In genomic region chr17:63930951-63931575, GRCh38 we compare ENCODE assay signal across 9 cellular contexts. TPM values are rescaled to one million over a fixed set of nuclear protein-coding genes. Genes with fewer than 3 reads are reported as not detected.
A peak's percentile ranks its signal among the peaks of the same experiment; 100 is the strongest.
DNase-seq lines count a peak whose midpoint lies in the region; ATAC-seq and TF ChIP-seq lines count a peak whose summit lies in the region.
"Had no signal": no experiment of that assay in that cellular context is flagged by ENCODE, and none has a peak within 500 bp of the region (broad histone marks: within the 10 kb centered on the region; RNA-seq: fewer than 3 reads in every experiment).

No MANE protein-coding gene starts in this region.

- H3K4me3 ChIP-seq in OCI-LY7 (ENCODE audit: low read depth, low read length, poor library complexity, severe bottlenecking), result peak overlapping the region; percentile 98
- H3K4me3 ChIP-seq in lung, result no peak overlapping the region
- H3K4me3 ChIP-seq in stomach, result peak overlapping the region in 1 of 4 donors; percentile 46
- H3K4me3 ChIP-seq in GM23248, result no peak overlapping the region

- H3K9ac ChIP-seq in GM23248, result no peak overlapping the region

- TF ChIP-seq POLR2A in stomach (IDR thresholded peaks at IDR 0.05), result no peak

- no peaks in the 10 kb centered on the region for H3K9me2 ChIP-seq in OCI-LY7 (ENCODE audit: insufficient read depth, low read length)
- H3K9me2 ChIP-seq in GM23248 (ENCODE audit: insufficient read depth), result no peaks in the 10 kb centered on the region

- peaks cover 73% of the 10 kb centered on the region for H3K4me1 ChIP-seq in OCI-LY7 (ENCODE audit: insufficient read depth, low read length, poor library complexity, severe bottlenecking)
- H3K4me1 ChIP-seq in lung (ENCODE audit: control insufficient read depth in 2 of 2, insufficient read depth in 2 of 2, low read length in 2 of 2), result peaks cover 0 to 3% of the 10 kb centered on the region in 2 donors
- peaks cover 0 to 21% (median 0%) of the 10 kb centered on the region in 4 donors for H3K4me1 ChIP-seq in stomach
- no peaks in the 10 kb centered on the region for H3K4me1 ChIP-seq in GM23248 (ENCODE audit: insufficient read depth)

- H3K27me3 Mint-ChIP-seq in activated naive CD4-positive, alpha-beta T cell treated with anti-CD3 and anti-CD28 coated beads, Interleukin-2, amount 10 ng/mL, durations not matched to agents 7 days and 5 days, result peaks cover 35% of the 10 kb centered on the region

- H3K79me2 ChIP-seq in OCI-LY7 (ENCODE audit: insufficient read depth, low read depth, low read length) (peaks cover 50% of the 10 kb centered on the region), GM23248 (ENCODE audit: insufficient read depth) (no peaks in the 10 kb centered on the region)

- H3K4me2 ChIP-seq in OCI-LY7 (ENCODE audit: low read length), result peak overlapping the region; percentile 95
- H3K4me2 ChIP-seq in GM23248 (ENCODE audit: unreplicated experiment), result no peak overlapping the region

- peak; percentile 83 for DNase-seq in OCI-LY7 (ENCODE audit: low spot score)
- peak; percentile 82 for DNase-seq in activated naive CD4-positive, alpha-beta T cell treated with anti-CD3 and anti-CD28 coated beads, Interleukin-2, amount 10 ng/mL, durations not matched to agents 7 days and 5 days
- DNase-seq in lung (ENCODE audit: low spot score), result peak; percentile 38
- peak; percentile 56 for DNase-seq in stomach
- DNase-seq in NCI-H526 treated with DMSO at 0.1 percent for 48 hours (lab: John Stamatoyannopoulos, UW), result no peak
- no peak for DNase-seq in NCI-H1092 treated with DMSO at 0.1 percent for 48 hours (lab: John Stamatoyannopoulos, UW)
- no peak for DNase-seq in GM23248

- ATAC-seq in GM19455 (IDR thresholded peaks at IDR 0.05; ENCODE audit: unreplicated experiment) (peak; percentile 43), lung (ENCODE audit: insufficient read depth, low FRiP score) (peak; percentile 54)

- no TSS peak for BruUV-seq in OCI-LY7 (replicated peaks; lab: Mats Ljungman, UMichigan)

- H3K27ac ChIP-seq in OCI-LY7 (ENCODE audit: low read depth, low read length, poor library complexity, severe bottlenecking), result peak overlapping the region; percentile 99
- peak overlapping the region in 1 of 2 donors; percentile 42 for H3K27ac ChIP-seq in lung (ENCODE audit: low read depth in 1 of 2, low read length in 1 of 2)
- H3K27ac ChIP-seq in stomach, result peak overlapping the region in 4 of 5 donors; percentile 13 to 60 (median 28)
- H3K27ac ChIP-seq in GM23248, result no peak overlapping the region

- CTCF ChIA-PET in OCI-LY7 (lab: Charles Lee; ENCODE audit: unreplicated experiment), result interaction anchor here (0.6 to 3.3 kb wide), 2 partner anchors 12 to 15 kb away, joined by 3 to 21 read pairs; partner anchors contain the start of gene GH1
- CTCF ChIA-PET in activated naive CD4-positive, alpha-beta T cell treated with anti-CD3 and anti-CD28 coated beads, Interleukin-2, amount 10 ng/mL, durations not matched to agents 7 days and 5 days (lab: Charles Lee), result interaction anchor here (1.0 to 5.9 kb wide), 10 partner anchors 9 to 202 kb away, joined by 3 to 39 read pairs (median 6); partner anchors contain the start of genes CSHL1, GH1 and ICAM2

- H4K20me1 ChIP-seq in OCI-LY7 (ENCODE audit: insufficient read depth, low read length) (peaks cover 17% of the 10 kb centered on the region), GM23248 (ENCODE audit: insufficient read depth) (no peaks in the 10 kb centered on the region)

- H3K4me1 Mint-ChIP-seq in activated naive CD4-positive, alpha-beta T cell treated with anti-CD3 and anti-CD28 coated beads, Interleukin-2, amount 10 ng/mL, durations not matched to agents 7 days and 5 days, result peaks cover 31% of the 10 kb centered on the region

- intact Hi-C loops in OCI-LY7 (cut with micrococcal nuclease; ENCODE audit: unreplicated experiment) (loop anchor here (5.0 kb wide), 2 partner anchors 91 to 234 kb away; partner anchors contain the start of gene ICAM2), stomach (cut with DNase I; ENCODE audit: low total_unique reads) (loop anchor here (10.0 kb wide), 1 partner anchor 94 kb away; the partner anchor contains the start of gene ICAM2)

- H3K27ac Mint-ChIP-seq in activated naive CD4-positive, alpha-beta T cell treated with anti-CD3 and anti-CD28 coated beads, Interleukin-2, amount 10 ng/mL, durations not matched to agents 7 days and 5 days, result peak overlapping the region; percentile 84

- POLR2A ChIA-PET in OCI-LY7 (lab: Charles Lee), result interaction anchor here (0.6 to 2.0 kb wide), 5 partner anchors 9 to 143 kb away, joined by 4 to 12 read pairs (median 4); no protein-coding TSS in a partner anchor

- TF ChIP-seq CTCF in OCI-LY7 (conservative IDR thresholded peaks at IDR 0.05; ENCODE audit: low read length) (no peak), lung (IDR thresholded peaks at IDR 0.05; ENCODE audit: control extremely low read depth, extremely low read depth) (no peak), stomach (IDR thresholded peaks at IDR 0.05) (no peak)

- no peaks in the 10 kb centered on the region for H3K9me3 Mint-ChIP-seq in activated naive CD4-positive, alpha-beta T cell treated with anti-CD3 and anti-CD28 coated beads, Interleukin-2, amount 10 ng/mL, durations not matched to agents 7 days and 5 days

- in situ Hi-C loops in GM23248 (cut with MboI), result no loop called here

- no peaks in the 10 kb centered on the region for H3K27me3 ChIP-seq in lung (ENCODE audit: control insufficient read depth, insufficient read depth)
- peaks cover 0 to 6% (median 0%) of the 10 kb centered on the region in 3 donors for H3K27me3 ChIP-seq in stomach
- peaks cover 12% of the 10 kb centered on the region for H3K27me3 ChIP-seq in GM23248 (replicated peaks; ENCODE audit: insufficient read depth)

- no peak for TF ChIP-seq EP300 in stomach (IDR thresholded peaks at IDR 0.05)

- H3K4me3 Mint-ChIP-seq in activated naive CD4-positive, alpha-beta T cell treated with anti-CD3 and anti-CD28 coated beads, Interleukin-2, amount 10 ng/mL, durations not matched to agents 7 days and 5 days, result peak overlapping the region; percentile 93

- no peaks in the 10 kb centered on the region for H3K9me3 ChIP-seq in OCI-LY7 (ENCODE audit: low read length)
- no peaks in the 10 kb centered on the region for H3K9me3 ChIP-seq in lung (ENCODE audit: control insufficient read depth in 2 of 2, insufficient read depth in 1 of 2, low read length in 1 of 2)
- no peaks in the 10 kb centered on the region for H3K9me3 ChIP-seq in stomach
- H3K9me3 ChIP-seq in GM23248 (ENCODE audit: low read depth), result no peaks in the 10 kb centered on the region

- peaks cover 11% of the 10 kb centered on the region for H3K36me3 Mint-ChIP-seq in activated naive CD4-positive, alpha-beta T cell treated with anti-CD3 and anti-CD28 coated beads, Interleukin-2, amount 10 ng/mL, durations not matched to agents 7 days and 5 days

- H2AFZ ChIP-seq in OCI-LY7 (ENCODE audit: low read length), result no peak overlapping the region
- H2AFZ ChIP-seq in GM23248, result no peak overlapping the region

- H3K36me3 ChIP-seq in OCI-LY7 (ENCODE audit: insufficient read depth, low read length) (peaks cover 55% of the 10 kb centered on the region), lung (ENCODE audit: control insufficient read depth in 2 of 2, insufficient read depth in 2 of 2, low read length in 2 of 2) (no peaks in the 10 kb centered on the region), stomach (no peaks in the 10 kb centered on the region), GM23248 (ENCODE audit: low read depth) (no peaks in the 10 kb centered on the region)

- WGBS in lung, 2 donors, result 32 to 46% methylated on average over 13 to 16 of the region's 16 CpGs
- WGBS in stomach, 5 donors, result 51 to 58% (median 58%) methylated on average over 5 to 16 of the region's 16 CpGs
- 75 to 76% methylated on average over 11 to 16 of the region's 16 CpGs for WGBS in GM23248 (ENCODE audit: low coverage in 1 of 2, low lambda C conversion rate in 2 of 2, missing lambda C conversion rate in 2 of 2), 2 experiments

- H3F3A ChIP-seq in GM23248 (ENCODE audit: insufficient read depth), result no peaks in the 10 kb centered on the region

RNA-seq across cellular contexts. Expression of gene CD79B, which starts 1.1 kb away (rescaled TPM):
- total RNA-seq in OCI-LY7 (2014; rRNA removed; shearing (Covaris generic)), result 743 and 751 TPM in 2 replicates
- total RNA-seq in OCI-LY7 (2022) (457 and 479 TPM in 2 replicates), lung (1 to 10 TPM; 4.4 to 5.6 TPM), stomach (1 to 10 TPM in 2 of 5 donors, not detected in 3; 4.8 to 5.3 TPM)
- polyA plus RNA-seq in lung (1 to 10 TPM; 1.8 to 8.7 TPM), stomach (1 to 10 TPM; 1.7 to 9.7 (median 8.1) TPM), GM23248 (2016; fragmentation: Nextera tagmentation; extraction: Ambion mirVana) (not detected in 2 replicates)
- total RNA-seq in GM23248 (2014; rRNA removed; shearing (Covaris generic)), result not detected in 2 replicates
- total RNA-seq: RPMI7951 had no signal

RNA-seq across cellular contexts. Expression of gene GH1, which starts 12.4 kb away (rescaled TPM):
- total RNA-seq in OCI-LY7 (2014; rRNA removed; shearing (Covaris generic)), result 0.21 and 4.3 TPM in 2 replicates
- total RNA-seq in OCI-LY7 (2022), result 0.96 TPM in 1 of 2 replicates, not detected in the other
- not detected for total RNA-seq in lung
- not detected for polyA plus RNA-seq in lung
- total RNA-seq in stomach, result not detected
- not detected for polyA plus RNA-seq in stomach
- total RNA-seq in GM23248 (2014; rRNA removed; shearing (Covaris generic)), result not detected in 2 replicates
- polyA plus RNA-seq in GM23248 (2016; fragmentation: Nextera tagmentation; extraction: Ambion mirVana), result not detected in 2 replicates
- total RNA-seq: RPMI7951 had no signal

RNA-seq across cellular contexts. Expression of gene CSHL1, which starts 20.0 kb away (rescaled TPM):
- total RNA-seq in OCI-LY7 (2014; rRNA removed; shearing (Covaris generic)), result not detected in 2 replicates
- not detected in 2 replicates for total RNA-seq in OCI-LY7 (2022)
- not detected for total RNA-seq in lung
- polyA plus RNA-seq in lung, result not detected
- total RNA-seq in stomach, result not detected
- polyA plus RNA-seq in stomach, result not detected
- not detected in 2 replicates for total RNA-seq in GM23248 (2014; rRNA removed; shearing (Covaris generic))
- polyA plus RNA-seq in GM23248 (2016; fragmentation: Nextera tagmentation; extraction: Ambion mirVana), result not detected in 2 replicates
- total RNA-seq: RPMI7951 had no signal

RNA-seq across cellular contexts. Expression of gene CSH1, which starts 34.7 kb away (rescaled TPM):
- total RNA-seq in OCI-LY7 (2014; rRNA removed; shearing (Covaris generic)), result not detected in 2 replicates
- total RNA-seq in OCI-LY7 (2022) (not detected in 2 replicates), lung (not detected), stomach (not detected)
- polyA plus RNA-seq in lung (not detected), stomach (not detected), GM23248 (2016; fragmentation: Nextera tagmentation; extraction: Ambion mirVana) (not detected in 2 replicates)
- not detected in 2 replicates for total RNA-seq in GM23248 (2014; rRNA removed; shearing (Covaris generic))
- total RNA-seq: RPMI7951 had no signal

RNA-seq across cellular contexts. Expression of gene SCN4A, which starts 41.7 kb away (rescaled TPM):
- 3.0 and 6.4 TPM in 2 replicates for total RNA-seq in OCI-LY7 (2014; rRNA removed; shearing (Covaris generic))
- total RNA-seq in OCI-LY7 (2022) (9.0 and 11.9 TPM in 2 replicates), lung (under 1 TPM; 0.31 to 0.49 TPM), stomach (1 to 10 TPM in 3 of 5 donors, not detected in 2; 1.2 to 2.7 (median 2.4) TPM)
- polyA plus RNA-seq in lung (under 1 TPM; 0.11 to 0.12 TPM), stomach (under 1 TPM; 0.05 to 0.31 (median 0.19) TPM), GM23248 (2016; fragmentation: Nextera tagmentation; extraction: Ambion mirVana) (not detected in 2 replicates)
- total RNA-seq in GM23248 (2014; rRNA removed; shearing (Covaris generic)), result not detected in 2 replicates
- total RNA-seq: RPMI7951 had no signal

Comparison
In these comparisons a context has a peak if more than half of its experiments do, and no peak if none do; other contexts are left out.
1. DNase-seq: peak in OCI-LY7 (single experiment), activated naive CD4-positive, alpha-beta T cell treated with anti-CD3 and anti-CD28 coated beads, Interleukin-2, amount 10 ng/mL, durations not matched to agents 7 days and 5 days (single experiment), lung (single experiment) and stomach (single experiment); none in NCI-H526 treated with DMSO at 0.1 percent for 48 hours (single experiment), NCI-H1092 treated with DMSO at 0.1 percent for 48 hours (single experiment) and GM23248 (single experiment).
2. RNA of gene CD79B, which starts 1.1 kb away (total RNA-seq): 457 to 751 TPM in OCI-LY7; 4.4 to 5.6 TPM in lung, 4.8 to 5.3 TPM in stomach and not detected in GM23248; every median in the first group is over 10 times any median in the second.